In the genomic region with DNA sequence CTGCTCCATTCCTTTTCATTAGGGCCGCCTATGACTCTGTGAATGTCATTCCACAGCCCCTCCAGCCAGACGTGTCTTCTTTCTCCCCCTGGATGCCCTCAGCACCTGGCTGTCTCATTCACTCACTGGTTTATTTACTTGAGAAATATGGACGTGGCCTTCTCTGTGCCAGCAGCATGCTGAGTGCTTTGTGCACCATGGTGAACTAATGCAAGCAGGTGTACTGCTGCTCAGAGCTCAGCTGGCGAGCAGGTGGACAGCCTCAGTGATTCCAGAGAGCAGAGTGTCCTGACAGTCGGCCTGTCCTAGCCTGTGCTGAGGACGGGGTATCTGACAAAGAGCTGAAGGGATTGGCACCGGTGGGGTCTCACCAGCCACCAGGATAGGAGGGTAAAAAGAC, we compare ENCODE assay signal across 21 cellular contexts.
DNase-seq lines count a peak whose midpoint lies in the region; ATAC-seq, FAIRE-seq and TF ChIP-seq lines count a peak whose summit lies in the region.
"Had no signal": no experiment of that assay in that cellular context is flagged by ENCODE, and none has a peak within 500 bp of the region (broad histone marks: within the 10 kb centered on the region; RNA-seq: fewer than 3 reads in every experiment).

No MANE protein-coding gene starts in this region.

- H3K9me3 Mint-ChIP-seq in T-cell = no peaks in the 10 kb centered on the region
- H3K9me3 Mint-ChIP-seq: activated T-cell treated with anti-CD3 and anti-CD28 coated beads, Interleukin-2, amount 50 U/mL, for 24 hours; naive B cell had no signal

- FAIRE-seq in HepG2 (lab: Jason Lieb, UNC) = no peak
- FAIRE-seq: G401.6 had no signal

- H3K4me2 ChIP-seq in HepG2 (ENCODE audit: low read depth, low read length) = no peak overlapping the region
- H3K4me2 ChIP-seq: PC-9 had no signal

- no peaks in the 10 kb centered on the region for H4K20me1 ChIP-seq in HepG2 (ENCODE audit: insufficient read depth, low read length)

- no peak for TF ChIP-seq RAD21 in HepG2 (CRISPR knock-in tag; IDR thresholded peaks at IDR 0.05)

- no peak overlapping the region for H3K27ac ChIP-seq in HepG2 (ENCODE audit: extremely low read length, insufficient read depth, low read length)
- H3K27ac ChIP-seq in right lobe of liver = no peak overlapping the region
- peak overlapping the region; percentile 88 for H3K27ac ChIP-seq in temporal lobe (ENCODE audit: low read depth, low read length)
- H3K27ac ChIP-seq: C4-2B, epithelial cell of prostate, heart left ventricle, left lung, PC-9, SJCRH30 had no signal

- H3K4me1 Mint-ChIP-seq in T-cell = no peaks in the 10 kb centered on the region

- DNase-seq in HepG2 (ENCODE audit: low spot score) (no peak), right lobe of liver (no peak), NCI-H2107 (lab: John Stamatoyannopoulos, UW) (peak; percentile 33), cerebellar cortex (ENCODE audit: low spot score) (peak; percentile 68), NOMO-1 (lab: John Stamatoyannopoulos, UW; ENCODE audit: unreplicated experiment in 2 of 2) (no peak), T-cell (no peak)
- DNase-seq: activated naive CD4-positive, alpha-beta T cell; activated T-cell treated with anti-CD3 and anti-CD28 coated beads, Interleukin-2, amount 50 U/mL, for 24 hours; GOT3; heart left ventricle; left lung; naive B cell; NCI-H187; PC-9; SJCRH30; T-helper 1 cell had no signal

- no peak overlapping the region for H3K27ac Mint-ChIP-seq in T-cell
- H3K27ac Mint-ChIP-seq: activated T-cell treated with anti-CD3 and anti-CD28 coated beads, Interleukin-2, amount 50 U/mL, for 24 hours; naive B cell had no signal

- 9% methylated on average over 7 of the region's 7 CpGs for WGBS in HepG2 (ENCODE audit: low lambda C conversion rate)
- 73% methylated on average over 2 of the region's 7 CpGs for WGBS in right lobe of liver (ENCODE audit: insufficient coverage, low coverage, low lambda C conversion rate, missing lambda C conversion rate)

- no peaks in the 10 kb centered on the region for H3K27me3 Mint-ChIP-seq in T-cell
- H3K27me3 Mint-ChIP-seq: activated T-cell treated with anti-CD3 and anti-CD28 coated beads, Interleukin-2, amount 50 U/mL, for 24 hours; naive B cell had no signal

- TF ChIP-seq EP300 in HepG2 (IDR thresholded peaks at IDR 0.05; ENCODE audit: low read depth in 2 of 2, low read length in 2 of 2) (no peak), HepG2 (CRISPR knock-in tag; IDR thresholded peaks at IDR 0.05; ENCODE audit: borderline replicate concordance) (no peak)

- CTCF ChIA-PET in HepG2 (lab: Yijun Ruan, JAX; ENCODE audit: low intra/inter-chr PET ratio, low total read pairs) = no interaction called here
- CTCF ChIA-PET in T-cell (lab: Charles Lee) = no interaction called here

- no peak overlapping the region for H3K4me3 ChIP-seq in HepG2 (replicated peaks in 1 of 3; ENCODE audit: insufficient read depth in 1 of 3, low read depth in 2 of 3, low read length in 3 of 3)
- no peak overlapping the region for H3K4me3 ChIP-seq in right lobe of liver
- H3K4me3 ChIP-seq: heart left ventricle, left lung, PC-9, SJCRH30 had no signal

- H3K4me3 Mint-ChIP-seq in T-cell = no peak overlapping the region
- H3K4me3 Mint-ChIP-seq: activated T-cell treated with anti-CD3 and anti-CD28 coated beads, Interleukin-2, amount 50 U/mL, for 24 hours had no signal

- H3K9me3 ChIP-seq in HepG2 (ENCODE audit: low read length) (no peaks in the 10 kb centered on the region), right lobe of liver (no peaks in the 10 kb centered on the region)
- H3K9me3 ChIP-seq: heart left ventricle, left lung, SJCRH30 had no signal

- intact Hi-C loops in HepG2 (cut with micrococcal nuclease; ENCODE audit: unreplicated experiment) (no loop called here), right lobe of liver (cut with DNase I) (no loop called here)

- no peaks in the 10 kb centered on the region for H3K79me2 ChIP-seq in HepG2 (ENCODE audit: insufficient read depth, low read length)

- TF ChIP-seq POLR2A in HepG2 (IDR thresholded peaks at IDR 0.05; ENCODE audit: insufficient read depth in 1 of 2, low read depth in 2 of 2, low read length in 2 of 2) (no peak), right lobe of liver (IDR thresholded peaks at IDR 0.05) (no peak)

- H2AFZ ChIP-seq in HepG2 (ENCODE audit: low read length) = no peak overlapping the region
- H2AFZ ChIP-seq: PC-9 had no signal

- TF ChIP-seq CTCF in HepG2 (CRISPR knock-in tag; IDR thresholded peaks at IDR 0.05) (no peak), right lobe of liver (IDR thresholded peaks at IDR 0.05) (no peak)

- H3K36me3 Mint-ChIP-seq in T-cell = no peaks in the 10 kb centered on the region
- H3K36me3 Mint-ChIP-seq: naive B cell had no signal

- ATAC-seq in HepG2 = peak; percentile 17; the same call in 1 of the 3 replicates
- ATAC-seq in right lobe of liver = no peak
- no peak for ATAC-seq in T-cell (replicated peaks in 1 of 4)
- ATAC-seq in HG03342 (IDR thresholded peaks at IDR 0.05; ENCODE audit: unreplicated experiment) = no peak
- ATAC-seq: heart left ventricle, left lung had no signal

- BruUV-seq in HepG2 (replicated peaks; lab: Mats Ljungman, UMichigan) = no TSS peak

- in situ Hi-C loops in HepG2 (cut with HindIII; ENCODE audit: extremely low pct_ligation_motif_present, low pct_unique_long_range_greater_than_20kb) = no loop called here

- H3K36me3 ChIP-seq in HepG2 (replicated peaks in 1 of 2; ENCODE audit: control insufficient read depth in 1 of 2, insufficient read depth in 2 of 2, low read length in 2 of 2) (no peaks in the 10 kb centered on the region), right lobe of liver (no peaks in the 10 kb centered on the region)
- H3K36me3 ChIP-seq: heart left ventricle, left lung, SJCRH30 had no signal

- H3K27me3 ChIP-seq in HepG2 (ENCODE audit: control insufficient read depth in 1 of 2, insufficient read depth in 2 of 2, low read length in 2 of 2) = peaks cover 2 to 13% of the 10 kb centered on the region in 2 experiments; a peak in 4 of 5 replicates
- H3K27me3 ChIP-seq in right lobe of liver = no peaks in the 10 kb centered on the region
- H3K27me3 ChIP-seq: heart left ventricle, left lung had no signal

- H3K9ac ChIP-seq in HepG2 (ENCODE audit: insufficient read depth, low read depth, low read length) = no peak overlapping the region

- H3K4me1 ChIP-seq in HepG2 (ENCODE audit: insufficient read depth, low read length) (no peaks in the 10 kb centered on the region), right lobe of liver (no peaks in the 10 kb centered on the region)
- H3K4me1 ChIP-seq: left lung, SJCRH30 had no signal

- POLR2A ChIA-PET in HepG2 (lab: Yijun Ruan, JAX) (no interaction called here), T-cell (lab: Charles Lee) (no interaction called here)

TF ChIP-seq in HepG2, 621 proteins besides CTCF, POLR2A, EP300 and RAD21:
- no peak for TF ChIP-seq SALL2 (CRISPR knock-in tag; IDR thresholded peaks at IDR 0.05)
- TF ChIP-seq, protein P1, sequence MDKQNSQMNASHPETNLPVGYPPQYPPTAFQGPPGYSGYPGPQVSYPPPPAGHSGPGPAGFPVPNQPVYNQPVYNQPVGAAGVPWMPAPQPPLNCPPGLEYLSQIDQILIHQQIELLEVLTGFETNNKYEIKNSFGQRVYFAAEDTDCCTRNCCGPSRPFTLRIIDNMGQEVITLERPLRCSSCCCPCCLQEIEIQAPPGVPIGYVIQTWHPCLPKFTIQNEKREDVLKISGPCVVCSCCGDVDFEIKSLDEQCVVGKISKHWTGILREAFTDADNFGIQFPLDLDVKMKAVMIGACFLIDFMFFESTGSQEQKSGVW (CRISPR knock-in tag; IDR thresholded peaks at IDR 0.05; ENCODE audit: borderline replicate concordance) = no peak
- no peak for TF ChIP-seq ZNF383 (CRISPR knock-in tag; IDR thresholded peaks at IDR 0.05; ENCODE audit: borderline replicate concordance)

Comparison
In these comparisons a context has a peak if more than half of its experiments do, and no peak if none do; other contexts are left out.
1. DNase-seq: peak in NCI-H2107 (single experiment) and cerebellar cortex (single experiment); none in HepG2 (single experiment), right lobe of liver (0 of 3), NOMO-1 (0 of 2) and T-cell (0 of 34).